Comparison of ENCODE assay signal across 30 cellular contexts in genomic region chr18:31447530-31448191, GRCh38. TPM values are rescaled to one million over a fixed set of nuclear protein-coding genes. Genes with fewer than 3 reads are reported as not detected.
A peak's percentile ranks its signal among the peaks of the same experiment; 100 is the strongest.
DNase-seq lines count a peak whose midpoint lies in the region; ATAC-seq and TF ChIP-seq lines count a peak whose summit lies in the region.
"Had no signal": no experiment of that assay in that cellular context is flagged by ENCODE, and none has a peak within 500 bp of the region (broad histone marks: within the 10 kb centered on the region; RNA-seq: fewer than 3 reads in every experiment).

A gene with protein sequence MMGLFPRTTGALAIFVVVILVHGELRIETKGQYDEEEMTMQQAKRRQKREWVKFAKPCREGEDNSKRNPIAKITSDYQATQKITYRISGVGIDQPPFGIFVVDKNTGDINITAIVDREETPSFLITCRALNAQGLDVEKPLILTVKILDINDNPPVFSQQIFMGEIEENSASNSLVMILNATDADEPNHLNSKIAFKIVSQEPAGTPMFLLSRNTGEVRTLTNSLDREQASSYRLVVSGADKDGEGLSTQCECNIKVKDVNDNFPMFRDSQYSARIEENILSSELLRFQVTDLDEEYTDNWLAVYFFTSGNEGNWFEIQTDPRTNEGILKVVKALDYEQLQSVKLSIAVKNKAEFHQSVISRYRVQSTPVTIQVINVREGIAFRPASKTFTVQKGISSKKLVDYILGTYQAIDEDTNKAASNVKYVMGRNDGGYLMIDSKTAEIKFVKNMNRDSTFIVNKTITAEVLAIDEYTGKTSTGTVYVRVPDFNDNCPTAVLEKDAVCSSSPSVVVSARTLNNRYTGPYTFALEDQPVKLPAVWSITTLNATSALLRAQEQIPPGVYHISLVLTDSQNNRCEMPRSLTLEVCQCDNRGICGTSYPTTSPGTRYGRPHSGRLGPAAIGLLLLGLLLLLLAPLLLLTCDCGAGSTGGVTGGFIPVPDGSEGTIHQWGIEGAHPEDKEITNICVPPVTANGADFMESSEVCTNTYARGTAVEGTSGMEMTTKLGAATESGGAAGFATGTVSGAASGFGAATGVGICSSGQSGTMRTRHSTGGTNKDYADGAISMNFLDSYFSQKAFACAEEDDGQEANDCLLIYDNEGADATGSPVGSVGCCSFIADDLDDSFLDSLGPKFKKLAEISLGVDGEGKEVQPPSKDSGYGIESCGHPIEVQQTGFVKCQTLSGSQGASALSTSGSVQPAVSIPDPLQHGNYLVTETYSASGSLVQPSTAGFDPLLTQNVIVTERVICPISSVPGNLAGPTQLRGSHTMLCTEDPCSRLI (plus strand): TSS chr18:31447741. CDS start chr18:31447878, 137 bp downstream.

- no peaks in the 10 kb centered on the region for H3K36me3 ChIP-seq in heart right ventricle
- H3K36me3 ChIP-seq: BE2C, cardiac muscle cell, lower lobe of right lung, SJSA1 had no signal

- H3K36me3 Mint-ChIP-seq in activated naive CD4-positive, alpha-beta T cell treated with anti-CD3 and anti-CD28 coated beads for 36 hours (ENCODE audit: low read depth), result no peaks in the 10 kb centered on the region
- H3K36me3 Mint-ChIP-seq: activated naive CD4-positive, alpha-beta T cell treated with anti-CD3 and anti-CD28 coated beads, Interleukin-2, amount 50 U/mL, for 24 hours; CD8-positive, alpha-beta memory T cell had no signal

- CTCF ChIA-PET in activated naive CD4-positive, alpha-beta T cell treated with anti-CD3 and anti-CD28 coated beads for 36 hours (lab: Charles Lee), result interaction anchor here (0.5 kb wide), 1 partner anchor 10 kb away, joined by 3 read pairs; no protein-coding TSS in a partner anchor

- no peak within 1 kb of the TSS for H3K27ac Mint-ChIP-seq in activated naive CD4-positive, alpha-beta T cell treated with anti-CD3 and anti-CD28 coated beads for 36 hours
- H3K27ac Mint-ChIP-seq: activated naive CD4-positive, alpha-beta T cell treated with anti-CD3 and anti-CD28 coated beads, Interleukin-2, amount 50 U/mL, for 24 hours; activated T-cell treated with anti-CD3 and anti-CD28 coated beads, Interleukin-2, amount 50 U/mL, for 72 hours; CD8-positive, alpha-beta memory T cell; nephron progenitor cell had no signal

- WGBS in heart right ventricle, 2 donors, result 53 to 58% methylated on average over 9 of the region's 9 CpGs

- ATAC-seq in esophagus mucosa, result peak; percentile 84
- no peak for ATAC-seq in heart right ventricle
- ATAC-seq: activated T-cell treated with anti-CD3 and anti-CD28 coated beads, Interleukin-2, amount 50 U/mL, for 72 hours; lower lobe of right lung had no signal

- peak within 1 kb of the TSS in 19 of 21 experiments; percentile 4 to 85 (median 65) for H3K27ac ChIP-seq in skin epidermis
- H3K27ac ChIP-seq in heart right ventricle, result no peak within 1 kb of the TSS
- H3K27ac ChIP-seq: cardiac muscle cell, lower lobe of right lung, parathyroid adenoma, SJSA1 had no signal

- no peak for TF ChIP-seq CTCF in heart right ventricle (IDR thresholded peaks at IDR 0.05)

- DNase-seq in HT-29 (ENCODE audit: low spot score) (peak; percentile 11), SW480 (ENCODE audit: low spot score) (peak; percentile 3), COLO668 (lab: John Stamatoyannopoulos, UW; ENCODE audit: unreplicated experiment) (no peak), NCI-H510A (lab: John Stamatoyannopoulos, UW) (no peak), heart right ventricle (no peak)
- DNase-seq in activated naive CD4-positive, alpha-beta T cell treated with anti-CD3 and anti-CD28 coated beads for 36 hours, result no peak
- DNase-seq: ACHN; activated CD4-positive, alpha-beta T cell treated with anti-CD3 and anti-CD28 coated beads, Interleukin-2, amount 50 U/mL, for 4 hours; activated T-cell treated with anti-CD3 and anti-CD28 coated beads, Interleukin-2, amount 50 U/mL, for 72 hours; amygdala; BE2C; CD8-positive, alpha-beta memory T cell; cortex of kidney; DMS53; islet precursor cell; lower lobe of right lung; NCI-H1694 treated with DMSO at 0.1 percent for 48 hours; NCI-H524; nephron progenitor cell; stimulated activated CD4-positive, alpha-beta T cell treated with anti-CD3 and anti-CD28 coated beads, Interleukin-2, amount 100 ng/mL, for 48 hours; T-helper 1 cell had no signal

- intact Hi-C loops in activated naive CD4-positive, alpha-beta T cell treated with anti-CD3 and anti-CD28 coated beads for 36 hours (cut with micrococcal nuclease), result no loop called here
- intact Hi-C loops in heart right ventricle (cut with DNase I), result no loop called here

- H3K4me1 Mint-ChIP-seq in activated naive CD4-positive, alpha-beta T cell treated with anti-CD3 and anti-CD28 coated beads for 36 hours (ENCODE audit: low read depth), result no peaks in the 10 kb centered on the region
- H3K4me1 Mint-ChIP-seq: activated naive CD4-positive, alpha-beta T cell treated with anti-CD3 and anti-CD28 coated beads, Interleukin-2, amount 50 U/mL, for 24 hours; CD8-positive, alpha-beta memory T cell had no signal

- H3K9me3 Mint-ChIP-seq in activated naive CD4-positive, alpha-beta T cell treated with anti-CD3 and anti-CD28 coated beads for 36 hours, result no peaks in the 10 kb centered on the region
- H3K9me3 Mint-ChIP-seq: activated naive CD4-positive, alpha-beta T cell treated with anti-CD3 and anti-CD28 coated beads, Interleukin-2, amount 50 U/mL, for 24 hours; nephron progenitor cell had no signal

- no peaks in the 10 kb centered on the region for H3K9me3 ChIP-seq in heart right ventricle
- H3K9me3 ChIP-seq: BE2C, lower lobe of right lung, SJSA1 had no signal

- no peaks in the 10 kb centered on the region for H3K4me1 ChIP-seq in heart right ventricle
- H3K4me1 ChIP-seq: BE2C, lower lobe of right lung, parathyroid adenoma, SJSA1 had no signal

- H3K4me3 ChIP-seq in skin epidermis, result peak within 1 kb of the TSS; percentile 6 to 43 (median 25)
- H3K4me3 ChIP-seq in heart right ventricle, result no peak within 1 kb of the TSS
- H3K4me3 ChIP-seq: cardiac muscle cell, lower lobe of right lung, SJSA1 had no signal

- no peak within 1 kb of the TSS for H3K4me3 Mint-ChIP-seq in activated naive CD4-positive, alpha-beta T cell treated with anti-CD3 and anti-CD28 coated beads for 36 hours
- H3K4me3 Mint-ChIP-seq: activated naive CD4-positive, alpha-beta T cell treated with anti-CD3 and anti-CD28 coated beads, Interleukin-2, amount 50 U/mL, for 24 hours; activated T-cell treated with anti-CD3 and anti-CD28 coated beads, Interleukin-2, amount 50 U/mL, for 72 hours; CD8-positive, alpha-beta memory T cell; nephron progenitor cell had no signal

- peaks cover 4% of the 10 kb centered on the region for H3K27me3 Mint-ChIP-seq in activated naive CD4-positive, alpha-beta T cell treated with anti-CD3 and anti-CD28 coated beads for 36 hours (ENCODE audit: low read depth)
- H3K27me3 Mint-ChIP-seq: activated naive CD4-positive, alpha-beta T cell treated with anti-CD3 and anti-CD28 coated beads, Interleukin-2, amount 50 U/mL, for 24 hours; CD8-positive, alpha-beta memory T cell had no signal

- no peaks in the 10 kb centered on the region for H3K27me3 ChIP-seq in heart right ventricle
- H3K27me3 ChIP-seq: BE2C, cardiac muscle cell, SJSA1 had no signal

RNA-seq across cellular contexts. Expression of the gene that starts here (rescaled TPM):
- total RNA-seq in HT-29 (2014; rRNA removed; shearing (Covaris generic)), result 0.03 TPM in 1 of 2 replicates, not detected in the other
- total RNA-seq in esophagus mucosa (775 TPM), heart right ventricle (not detected)
- total RNA-seq in activated naive CD4-positive, alpha-beta T cell treated with anti-CD3 and anti-CD28 coated beads for 36 hours, result not detected
- under 1 TPM in 1 of 2 donors, not detected in 1; 0.04 TPM for polyA plus RNA-seq in heart right ventricle
- total RNA-seq: activated T-cell treated with anti-CD3 and anti-CD28 coated beads, Interleukin-2, amount 50 U/mL, for 72 hours; cardiac muscle cell; CD8-positive, alpha-beta memory T cell; fibroblast of lung; G401; LHCN-M2; lower lobe of right lung; SJSA1 had no signal
- polyA plus RNA-seq: CD8-positive, alpha-beta memory T cell had no signal

Comparison
In these comparisons a context has a peak if more than half of its experiments do, and no peak if none do; other contexts are left out.
1. RNA of the gene that starts here (total RNA-seq): 775 TPM in esophagus mucosa (single experiment); 0.03 TPM in HT-29, not detected in activated naive CD4-positive, alpha-beta T cell treated with anti-CD3 and anti-CD28 coated beads for 36 hours and not detected in heart right ventricle; every median in the first group is over 100 times any median in the second.
2. Peak in DNase-seq in HT-29; RNA of the gene not detected or under 1 TPM.
3. H3K27ac ChIP-seq: peak in skin epidermis (19 of 21); none in heart right ventricle (0 of 10).
4. H3K4me3 ChIP-seq: peak in skin epidermis (7 of 7); none in heart right ventricle (0 of 10).